Comparison of ENCODE assay signal across 8 cellular contexts in the genomic region with DNA sequence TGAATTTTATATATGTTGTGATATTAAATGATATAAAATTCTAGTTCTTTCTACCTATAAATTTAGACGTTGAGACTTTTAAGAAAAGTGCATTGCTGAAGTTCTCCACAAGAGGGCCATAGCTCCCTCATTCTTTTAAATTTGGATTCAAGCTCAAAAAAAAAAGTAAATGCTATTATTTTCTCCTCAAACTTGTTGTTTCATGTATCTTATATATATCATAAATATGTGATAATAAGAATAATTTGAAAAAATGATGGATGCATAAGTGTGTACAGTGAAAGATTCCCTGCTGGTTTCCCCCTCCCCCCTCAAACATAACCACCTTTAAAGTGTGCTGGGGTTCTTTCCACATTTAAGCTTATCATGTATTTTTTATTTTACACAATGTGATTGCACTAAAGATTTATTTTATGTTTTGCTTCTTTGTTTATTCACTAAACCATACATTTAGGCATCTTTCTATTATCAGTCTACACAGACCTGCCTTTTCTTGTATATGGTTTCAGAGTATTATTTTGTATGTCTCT.
DNase-seq lines count a peak whose midpoint lies in the region; ATAC-seq and TF ChIP-seq lines count a peak whose summit lies in the region.

No MANE protein-coding gene starts in this region.

- H3K27me3 Mint-ChIP-seq in type B pancreatic cell: peaks cover 4% of the 10 kb centered on the region
- no peaks in the 10 kb centered on the region for H3K27me3 Mint-ChIP-seq in activated naive CD4-positive, alpha-beta T cell treated with anti-CD3 and anti-CD28 coated beads for 36 hours (ENCODE audit: low read depth)
- H3K27me3 Mint-ChIP-seq in activated CD4-positive, alpha-beta memory T cell treated with anti-CD3 and anti-CD28 coated beads for 36 hours: no peaks in the 10 kb centered on the region

- CTCF ChIA-PET in BJ (lab: Yijun Ruan, JAX): interaction anchor here (0.7 to 4.5 kb wide), 16 partner anchors 9 to 804 kb away, joined by 3 to 28 read pairs (median 4); a partner anchor contains a TSS
- CTCF ChIA-PET in activated naive CD4-positive, alpha-beta T cell treated with anti-CD3 and anti-CD28 coated beads for 36 hours (lab: Charles Lee): interaction anchor here (0.6 to 1.4 kb wide), 6 partner anchors 10 to 880 kb away, joined by 3 to 5 read pairs (median 4); no protein-coding TSS in a partner anchor
- CTCF ChIA-PET in activated CD4-positive, alpha-beta memory T cell treated with anti-CD3 and anti-CD28 coated beads for 36 hours (lab: Charles Lee): interaction anchor here (0.8 to 2.0 kb wide), 8 partner anchors 8 to 879 kb away, joined by 3 to 9 read pairs (median 4); no protein-coding TSS in a partner anchor

- H3K4me3 Mint-ChIP-seq in type B pancreatic cell: no peak overlapping the region
- H3K4me3 Mint-ChIP-seq in activated naive CD4-positive, alpha-beta T cell treated with anti-CD3 and anti-CD28 coated beads for 36 hours: no peak overlapping the region
- no peak overlapping the region for H3K4me3 Mint-ChIP-seq in activated CD4-positive, alpha-beta memory T cell treated with anti-CD3 and anti-CD28 coated beads for 36 hours

- H3K27me3 ChIP-seq in BJ (ENCODE audit: control insufficient read depth, insufficient read depth, low read length): peaks cover 2% of the 10 kb centered on the region

- DNase-seq in BJ (ENCODE audit: low read depth): no peak
- peak; percentile 53 for DNase-seq in RPMI8226
- peak; percentile 15 for DNase-seq in foreskin melanocyte
- DNase-seq in type B pancreatic cell (ENCODE audit: extremely low spot score, unreplicated experiment): no peak
- DNase-seq in activated naive CD4-positive, alpha-beta T cell treated with anti-CD3 and anti-CD28 coated beads for 36 hours: no peak
- DNase-seq in activated CD4-positive, alpha-beta memory T cell treated with anti-CD3 and anti-CD28 coated beads for 36 hours: no peak
- no peak for DNase-seq in NCI-H187 treated with DMSO at 0.1 percent for 48 hours (lab: John Stamatoyannopoulos, UW)

- POLR2A ChIA-PET in BJ (lab: Charles Lee): no interaction called here
- POLR2A ChIA-PET in activated CD4-positive, alpha-beta memory T cell treated with anti-CD3 and anti-CD28 coated beads for 36 hours (lab: Charles Lee): no interaction called here

- H3K36me3 ChIP-seq in BJ (ENCODE audit: control insufficient read depth, insufficient read depth, low read length): no peaks in the 10 kb centered on the region

- H3K27ac Mint-ChIP-seq in type B pancreatic cell: no peak overlapping the region
- H3K27ac Mint-ChIP-seq in activated naive CD4-positive, alpha-beta T cell treated with anti-CD3 and anti-CD28 coated beads for 36 hours: no peak overlapping the region
- no peak overlapping the region for H3K27ac Mint-ChIP-seq in activated CD4-positive, alpha-beta memory T cell treated with anti-CD3 and anti-CD28 coated beads for 36 hours

- intact Hi-C loops in activated naive CD4-positive, alpha-beta T cell treated with anti-CD3 and anti-CD28 coated beads for 36 hours (cut with micrococcal nuclease): loop anchor here (1.0 to 2.0 kb wide), 3 partner anchors 284 to 879 kb away; no protein-coding TSS in a partner anchor
- intact Hi-C loops in activated CD4-positive, alpha-beta memory T cell treated with anti-CD3 and anti-CD28 coated beads for 36 hours (cut with micrococcal nuclease): no loop called here

- H3K9me3 Mint-ChIP-seq in type B pancreatic cell: no peaks in the 10 kb centered on the region
- H3K9me3 Mint-ChIP-seq in activated naive CD4-positive, alpha-beta T cell treated with anti-CD3 and anti-CD28 coated beads for 36 hours: no peaks in the 10 kb centered on the region
- H3K9me3 Mint-ChIP-seq in activated CD4-positive, alpha-beta memory T cell treated with anti-CD3 and anti-CD28 coated beads for 36 hours: no peaks in the 10 kb centered on the region

- ATAC-seq in GM19395 (IDR thresholded peaks at IDR 0.05; ENCODE audit: unreplicated experiment): peak; percentile 59

- no peak overlapping the region for H3K4me3 ChIP-seq in BJ (ENCODE audit: low read depth, low read length)

- H3K4me1 Mint-ChIP-seq in type B pancreatic cell (ENCODE audit: unreplicated experiment): peaks cover 12% of the 10 kb centered on the region
- no peaks in the 10 kb centered on the region for H3K4me1 Mint-ChIP-seq in activated naive CD4-positive, alpha-beta T cell treated with anti-CD3 and anti-CD28 coated beads for 36 hours (ENCODE audit: low read depth)
- H3K4me1 Mint-ChIP-seq in activated CD4-positive, alpha-beta memory T cell treated with anti-CD3 and anti-CD28 coated beads for 36 hours (ENCODE audit: low read depth): no peaks in the 10 kb centered on the region

- H3K36me3 Mint-ChIP-seq in type B pancreatic cell: no peaks in the 10 kb centered on the region
- no peaks in the 10 kb centered on the region for H3K36me3 Mint-ChIP-seq in activated naive CD4-positive, alpha-beta T cell treated with anti-CD3 and anti-CD28 coated beads for 36 hours (ENCODE audit: low read depth)
- no peaks in the 10 kb centered on the region for H3K36me3 Mint-ChIP-seq in activated CD4-positive, alpha-beta memory T cell treated with anti-CD3 and anti-CD28 coated beads for 36 hours

- peak; percentile 80 for TF ChIP-seq CTCF in BJ (IDR thresholded peaks at IDR 0.05; ENCODE audit: insufficient read depth, low read depth, low read length)
- peak; percentile 94 for TF ChIP-seq CTCF in type B pancreatic cell (conservative IDR thresholded peaks at IDR 0.05)

Comparison
In these comparisons a context has a peak if more than half of its experiments do, and no peak if none do; other contexts are left out.
1. DNase-seq: peak in RPMI8226 (single experiment) and foreskin melanocyte (single experiment); none in BJ (single experiment), type B pancreatic cell (single experiment), activated naive CD4-positive, alpha-beta T cell treated with anti-CD3 and anti-CD28 coated beads for 36 hours (single experiment), activated CD4-positive, alpha-beta memory T cell treated with anti-CD3 and anti-CD28 coated beads for 36 hours (single experiment) and NCI-H187 treated with DMSO at 0.1 percent for 48 hours (single experiment).